Comparison of ENCODE assay signal across 8 cellular contexts in genomic region chr17:76562734-76563148, GRCh38. TPM values are rescaled to one million over a fixed set of nuclear protein-coding genes. Genes with fewer than 3 reads are reported as not detected.
DNase-seq lines count a peak whose midpoint lies in the region; ATAC-seq and TF ChIP-seq lines count a peak whose summit lies in the region.

No MANE protein-coding gene starts in this region.

- H3K27ac ChIP-seq in GM23248 (peak overlapping the region; percentile 85), esophagus muscularis mucosa (replicated peaks in 1 of 4) (peak overlapping the region in 3 of 4 donors; percentile 8 to 55 (median 54)), sigmoid colon (peak overlapping the region; percentile 17 to 61 (median 56))

- WGBS in GM23248 (ENCODE audit: low coverage in 1 of 2, low lambda C conversion rate in 2 of 2, missing lambda C conversion rate in 2 of 2), 2 experiments = 1 to 3% methylated on average over 6 of the region's 6 CpGs
- 70% methylated on average over 5 of the region's 6 CpGs for WGBS in esophagus muscularis mucosa
- WGBS in sigmoid colon, 2 donors = 67 to 73% methylated on average over 6 of the region's 6 CpGs

- H3K27me3 ChIP-seq in GM23248 (replicated peaks; ENCODE audit: insufficient read depth) (no peaks in the 10 kb centered on the region), esophagus muscularis mucosa (no peaks in the 10 kb centered on the region), sigmoid colon (no peaks in the 10 kb centered on the region)

- intact Hi-C loops in esophagus muscularis mucosa (cut with DNase I) (no loop called here), sigmoid colon (cut with DNase I) (no loop called here)

- no peak overlapping the region for H3K4me2 ChIP-seq in GM23248 (ENCODE audit: unreplicated experiment)

- no peak overlapping the region for H2AFZ ChIP-seq in GM23248

- TF ChIP-seq POLR2A in esophagus muscularis mucosa (IDR thresholded peaks at IDR 0.05; ENCODE audit: low read depth) (no peak), sigmoid colon (IDR thresholded peaks at IDR 0.05) (no peak)

- peaks cover 25% of the 10 kb centered on the region for H3K36me3 ChIP-seq in GM23248 (ENCODE audit: low read depth)
- peaks cover 0 to 69% (median 45%) of the 10 kb centered on the region in 4 donors for H3K36me3 ChIP-seq in esophagus muscularis mucosa
- H3K36me3 ChIP-seq in sigmoid colon = peaks cover 0 to 32% (median 0%) of the 10 kb centered on the region in 4 donors

- TF ChIP-seq CTCF in esophagus muscularis mucosa (IDR thresholded peaks at IDR 0.05) (no peak), sigmoid colon (IDR thresholded peaks at IDR 0.05) (no peak)

- H3K4me3 ChIP-seq in GM23248 (peak overlapping the region; percentile 2; the same call in 1 of the 2 replicates), esophagus muscularis mucosa (no peak overlapping the region), sigmoid colon (no peak overlapping the region)

- H3K9ac ChIP-seq in GM23248 = no peak overlapping the region

- ATAC-seq in HG03432 (IDR thresholded peaks at IDR 0.05; ENCODE audit: unreplicated experiment) (no peak), HG03175 (IDR thresholded peaks at IDR 0.05; ENCODE audit: unreplicated experiment) (no peak)

- peaks cover 15% of the 10 kb centered on the region; the same call in 1 of the 2 replicates for H4K20me1 ChIP-seq in GM23248 (ENCODE audit: insufficient read depth)

- no peaks in the 10 kb centered on the region for H3K9me2 ChIP-seq in GM23248 (ENCODE audit: insufficient read depth)

- in situ Hi-C loops in GM23248 (cut with MboI) = no loop called here

- no peaks in the 10 kb centered on the region for H3K9me3 ChIP-seq in GM23248 (ENCODE audit: low read depth)
- H3K9me3 ChIP-seq in esophagus muscularis mucosa = no peaks in the 10 kb centered on the region
- H3K9me3 ChIP-seq in sigmoid colon = no peaks in the 10 kb centered on the region

- H3K4me1 ChIP-seq in GM23248 (ENCODE audit: insufficient read depth) = peaks cover 41% of the 10 kb centered on the region
- H3K4me1 ChIP-seq in esophagus muscularis mucosa = peaks cover 41 to 55% (median 50%) of the 10 kb centered on the region in 4 donors
- H3K4me1 ChIP-seq in sigmoid colon = peaks cover 0 to 48% (median 47%) of the 10 kb centered on the region in 4 donors

- DNase-seq in GM23248 (peak; percentile 92), T1000 (lab: John Stamatoyannopoulos, UW) (peak; percentile 49), esophagus muscularis mucosa (ENCODE audit: extremely low spot score) (no peak), sigmoid colon (no peak), medulla oblongata (ENCODE audit: extremely low spot score) (no peak), GM19238 (ENCODE audit: insufficient read length, low spot score) (no peak)

- peaks cover 50% of the 10 kb centered on the region for H3K79me2 ChIP-seq in GM23248 (ENCODE audit: insufficient read depth)

- no peak for TF ChIP-seq EP300 in esophagus muscularis mucosa (IDR thresholded peaks at IDR 0.05)
- TF ChIP-seq EP300 in sigmoid colon (IDR thresholded peaks at IDR 0.05) = no peak

- peaks cover 66% of the 10 kb centered on the region for H3F3A ChIP-seq in GM23248 (ENCODE audit: insufficient read depth)

RNA-seq across cellular contexts. Expression of gene PRCD, which starts 22.9 kb away (rescaled TPM):
- total RNA-seq in GM23248 (2014; rRNA removed; shearing (Covaris generic)) = 1.5 and 3.4 TPM in 2 replicates
- polyA plus RNA-seq in GM23248 (2016; fragmentation: Nextera tagmentation; extraction: Ambion mirVana) (0.43 and 0.93 TPM in 2 replicates), sigmoid colon (1 to 10 TPM in 2 of 3 donors, not detected in 1; 4.8 to 7.1 TPM)
- total RNA-seq in esophagus muscularis mucosa (1 to 10 TPM; 1.2 to 5.1 (median 3.8) TPM), sigmoid colon (1 to 10 TPM; 1.1 to 6.1 (median 3.6) TPM)

RNA-seq across cellular contexts. Expression of gene ST6GALNAC2, which starts 22.9 kb away (rescaled TPM):
- total RNA-seq in GM23248 (2014; rRNA removed; shearing (Covaris generic)) = 0.65 and 1.4 TPM in 2 replicates
- polyA plus RNA-seq in GM23248 (2016; fragmentation: Nextera tagmentation; extraction: Ambion mirVana) (0.96 and 1.0 TPM in 2 replicates), sigmoid colon (1 to 10 TPM; 3.3 to 5.4 (median 3.5) TPM)
- total RNA-seq in esophagus muscularis mucosa (10 to 100 TPM in 2 of 4 donors, 1 to 10 TPM in 2; 8.7 to 17.8 (median 13.3) TPM), sigmoid colon (10 to 100 TPM in 1 of 4 donors, 1 to 10 TPM in 3; 4.1 to 16.4 (median 9.0) TPM)

RNA-seq across cellular contexts. Expression of gene CYGB, which starts 25.2 kb away (rescaled TPM):
- total RNA-seq in GM23248 (2014; rRNA removed; shearing (Covaris generic)) = 6.3 and 8.3 TPM in 2 replicates
- 1.1 and 1.6 TPM in 2 replicates for polyA plus RNA-seq in GM23248 (2016; fragmentation: Nextera tagmentation; extraction: Ambion mirVana)
- total RNA-seq in esophagus muscularis mucosa = 10 to 100 TPM; 10.8 to 23.5 (median 20.7) TPM
- 10 to 100 TPM; 18.6 to 33.4 (median 19.3) TPM for total RNA-seq in sigmoid colon
- polyA plus RNA-seq in sigmoid colon = 10 to 100 TPM in 2 of 3 donors, 1 to 10 TPM in 1; 9.7 to 25.8 (median 10.1) TPM

Comparison
In these comparisons a context has a peak if more than half of its experiments do, and no peak if none do; other contexts are left out.
1. DNase-seq: peak in GM23248 (single experiment) and T1000 (single experiment); none in esophagus muscularis mucosa (single experiment), sigmoid colon (single experiment), medulla oblongata (single experiment) and GM19238 (single experiment).
2. Peak in every context shown above with its lines, with median percentiles within 50 percentile points of each other: H3K27ac ChIP-seq.